ENCODE assay signal across 12 cellular contexts in genomic region chr19:17725422-17726078, GRCh38. TPM values are rescaled to one million over a fixed set of nuclear protein-coding genes. Genes with fewer than 3 reads are reported as not detected.
A peak's percentile ranks its signal among the peaks of the same experiment; 100 is the strongest.
DNase-seq lines count a peak whose midpoint lies in the region; TF ChIP-seq lines count a peak whose summit lies in the region.
"Had no signal": no experiment of that assay in that cellular context is flagged by ENCODE, and none has a peak within 500 bp of the region (broad histone marks: within the 10 kb centered on the region; RNA-seq: fewer than 3 reads in every experiment).

No MANE protein-coding gene starts in this region.

- H3K4me1 ChIP-seq in Caco-2 (peaks cover 3% of the 10 kb centered on the region; the same call in 1 of the 2 replicates), mammary epithelial cell (ENCODE audit: insufficient read depth, low read length) (peaks cover 16% of the 10 kb centered on the region)

- H3K36me3 Mint-ChIP-seq in Caco-2 (ENCODE audit: insufficient read depth, unreplicated experiment) (peaks cover 25% of the 10 kb centered on the region), neural crest cell (ENCODE audit: low read depth) (peaks cover 8% of the 10 kb centered on the region)

- intact Hi-C loops in Caco-2 (cut with micrococcal nuclease; ENCODE audit: unreplicated experiment) (no loop called here), mammary epithelial cell (cut with micrococcal nuclease) (no loop called here)

- H3K79me2 ChIP-seq in mammary epithelial cell (ENCODE audit: insufficient read depth, low read length) = peaks cover 31% of the 10 kb centered on the region

- no peak for DNase-seq in Caco-2
- peak; percentile 57 for DNase-seq in HuH-7.5 (ENCODE audit: low spot score)
- no peak for DNase-seq in mammary epithelial cell
- no peak for DNase-seq in neural crest cell (ENCODE audit: low read depth, low spot score)
- DNase-seq in SKM-1 treated with dmso at 0.1 percent for 144 hours (lab: John Stamatoyannopoulos, UW; ENCODE audit: unreplicated experiment) = no peak
- DNase-seq in HT-29 (ENCODE audit: low spot score) = no peak
- no peak for DNase-seq in NCI-H2029 treated with DMSO at 0.1 percent for 48 hours (lab: John Stamatoyannopoulos, UW)
- no peak for DNase-seq in DMS79 treated with DMSO at 0.1 percent for 48 hours (lab: John Stamatoyannopoulos, UW)
- DNase-seq: Kasumi-1; stimulated activated naive CD4-positive, alpha-beta T cell treated with Interleukin-2 at 50 U/mL for 16 hours had no signal

- H3K4me3 Mint-ChIP-seq in Caco-2 (ENCODE audit: unreplicated experiment) (no peak overlapping the region), neural crest cell (no peak overlapping the region)

- POLR2A ChIA-PET in Caco-2 (lab: Charles Lee) = no interaction called here

- H3K27me3 Mint-ChIP-seq in Caco-2 (ENCODE audit: insufficient read depth, unreplicated experiment) (no peaks in the 10 kb centered on the region), neural crest cell (ENCODE audit: low read depth) (no peaks in the 10 kb centered on the region)

- CTCF ChIA-PET in Caco-2 (lab: Charles Lee) (interaction anchor here (1.0 kb wide), 1 partner anchor 21 kb away, joined by 3 read pairs; no protein-coding TSS in a partner anchor), mammary epithelial cell (lab: Charles Lee; ENCODE audit: low non-redundant PET) (interaction anchor here (0.6 kb wide), 1 partner anchor 214 kb away, joined by 3 read pairs; no protein-coding TSS in a partner anchor)

- BruUV-seq in Caco-2 (replicated peaks; lab: Mats Ljungman, UMichigan) = no TSS peak
- no TSS peak for BruUV-seq in mammary epithelial cell (replicated peaks; lab: Mats Ljungman, UMichigan)

- H3K9me3 Mint-ChIP-seq in Caco-2 (ENCODE audit: unreplicated experiment) (no peaks in the 10 kb centered on the region), neural crest cell (no peaks in the 10 kb centered on the region)

- WGBS in mammary epithelial cell (ENCODE audit: low coverage, missing lambda C conversion rate) = 98% methylated on average over 10 of the region's 21 CpGs

- in situ Hi-C loops in mammary epithelial cell (cut with MboI; ENCODE audit: low sequenced_read_pairs in 2 of 2) = no loop called here

- H3K27ac ChIP-seq in mammary epithelial cell (ENCODE audit: insufficient read depth, low read depth, low read length) = no peak overlapping the region

- no peak overlapping the region for H3K27ac Mint-ChIP-seq in Caco-2 (ENCODE audit: unreplicated experiment)
- H3K27ac Mint-ChIP-seq in neural crest cell (ENCODE audit: unreplicated experiment) = no peak overlapping the region

- H3K4me2 ChIP-seq in mammary epithelial cell (ENCODE audit: insufficient read depth, low read depth, low read length) = no peak overlapping the region

- H3K36me3 ChIP-seq in Caco-2 (ENCODE audit: control insufficient read depth, insufficient read depth, low read length) (no peaks in the 10 kb centered on the region; the same call in 1 of the 2 replicates), mammary epithelial cell (ENCODE audit: insufficient read depth, low read length) (peaks cover 12% of the 10 kb centered on the region)

- H3K27me3 ChIP-seq in Caco-2 (replicated peaks; ENCODE audit: control insufficient read depth, insufficient read depth, low read length) (no peaks in the 10 kb centered on the region), mammary epithelial cell (ENCODE audit: insufficient read depth, low read length) (no peaks in the 10 kb centered on the region)

- TF ChIP-seq CTCF in Caco-2 (IDR thresholded peaks at IDR 0.05; ENCODE audit: insufficient read depth in 1 of 2, low read depth in 1 of 2, low read length in 1 of 2, severe bottlenecking in 1 of 2, unreplicated experiment in 1 of 2) = peak; percentile 4 to 25
- peak; percentile 19 to 47 for TF ChIP-seq CTCF in mammary epithelial cell (conservative IDR thresholded peaks at IDR 0.05 in 1 of 2, IDR thresholded peaks at IDR 0.05 in 1 of 2; ENCODE audit: extremely low read depth in 1 of 2, insufficient read depth in 1 of 2, low read depth in 1 of 2, low read length in 2 of 2)
- peak; percentile 44 for TF ChIP-seq CTCF in neural crest cell (conservative IDR thresholded peaks at IDR 0.05)

- no peak overlapping the region for H2AFZ ChIP-seq in mammary epithelial cell (ENCODE audit: low read depth, low read length)

- no peak overlapping the region for H3K4me3 ChIP-seq in Caco-2 (ENCODE audit: low read depth, low read length)
- no peak overlapping the region for H3K4me3 ChIP-seq in mammary epithelial cell (replicated peaks in 1 of 3; ENCODE audit: insufficient read depth in 1 of 3, low read depth in 2 of 3, low read length in 3 of 3)
- H3K4me3 ChIP-seq: lung had no signal

- dilution Hi-C loops in mammary epithelial cell (cut with HindIII; ENCODE audit: low sequenced_read_pairs) = no loop called here

- H3K9ac ChIP-seq in mammary epithelial cell (ENCODE audit: insufficient read depth, low read length) = no peak overlapping the region

- peaks cover 3% of the 10 kb centered on the region for H4K20me1 ChIP-seq in mammary epithelial cell (ENCODE audit: insufficient read depth, low read length)

- H3K4me1 Mint-ChIP-seq in Caco-2 (ENCODE audit: low read depth, unreplicated experiment) = peaks cover under 1% of the 10 kb centered on the region
- H3K4me1 Mint-ChIP-seq in neural crest cell = peaks cover 10% of the 10 kb centered on the region

- H3K9me3 ChIP-seq in Caco-2 (no peaks in the 10 kb centered on the region), mammary epithelial cell (replicated peaks; ENCODE audit: insufficient read depth, low read length) (no peaks in the 10 kb centered on the region)

RNA-seq across cellular contexts. Expression of gene MAP1S, which starts 6.3 kb away (rescaled TPM):
- total RNA-seq in Caco-2 (2022) (51.4 and 58.2 TPM in 2 replicates), mammary epithelial cell (10 to 100 TPM; 15.3 to 50.5 TPM), neural crest cell (91.8 and 93.4 TPM in 2 replicates)
- polyA plus RNA-seq in mammary epithelial cell = 14.0 TPM
- 106 TPM for polyA minus RNA-seq in mammary epithelial cell
- total RNA-seq in HT-29 (2014; rRNA removed; shearing (Covaris generic)) = 21.8 and 21.9 TPM in 2 replicates

RNA-seq across cellular contexts. Expression of gene FCHO1, which starts 25.7 kb away (rescaled TPM):
- total RNA-seq in Caco-2 (2022) = 0.35 and 0.39 TPM in 2 replicates
- 1 to 10 TPM; 1.7 to 2.8 TPM for total RNA-seq in mammary epithelial cell
- polyA plus RNA-seq in mammary epithelial cell = 0.22 TPM
- polyA minus RNA-seq in mammary epithelial cell = 4.6 TPM
- total RNA-seq in neural crest cell = 10.8 and 12.2 TPM in 2 replicates
- total RNA-seq in HT-29 (2014; rRNA removed; shearing (Covaris generic)) = 0.42 and 1.2 TPM in 2 replicates

RNA-seq across cellular contexts. Expression of gene UNC13A, which starts 37.4 kb away (rescaled TPM):
- total RNA-seq in Caco-2 (2022) (0.18 and 0.23 TPM in 2 replicates), mammary epithelial cell (under 1 TPM in 1 of 2 donors, not detected in 1; 0.73 TPM), neural crest cell (5.7 and 6.4 TPM in 2 replicates)
- 0.05 TPM for polyA plus RNA-seq in mammary epithelial cell
- 0.57 TPM for polyA minus RNA-seq in mammary epithelial cell
- 0.03 and 0.05 TPM in 2 replicates for total RNA-seq in HT-29 (2014; rRNA removed; shearing (Covaris generic))
- total RNA-seq: skeletal muscle tissue had no signal
